1 cellular context compared by ENCODE assay signal in genomic region chr12:111434680-111435338, GRCh38.
TF ChIP-seq lines count a peak whose summit lies in the region.

No MANE protein-coding gene starts in this region.

TF ChIP-seq in liver, 16 proteins besides CTCF, POLR2A, EP300 and RAD21 (continued from another document):
- TF ChIP-seq REST (IDR thresholded peaks at IDR 0.05) (peak; percentile 73), YY1 (IDR thresholded peaks at IDR 0.05) (peak; percentile 81), ATF3 (IDR thresholded peaks at IDR 0.05) (no peak), SP1 (IDR thresholded peaks at IDR 0.05) (peak; percentile 64), HNF4G (IDR thresholded peaks at IDR 0.05) (no peak), RXRA (IDR thresholded peaks at IDR 0.05) (peak; percentile 62 to 64)
